Comparison of ENCODE assay signal across 24 cellular contexts in the genomic region with DNA sequence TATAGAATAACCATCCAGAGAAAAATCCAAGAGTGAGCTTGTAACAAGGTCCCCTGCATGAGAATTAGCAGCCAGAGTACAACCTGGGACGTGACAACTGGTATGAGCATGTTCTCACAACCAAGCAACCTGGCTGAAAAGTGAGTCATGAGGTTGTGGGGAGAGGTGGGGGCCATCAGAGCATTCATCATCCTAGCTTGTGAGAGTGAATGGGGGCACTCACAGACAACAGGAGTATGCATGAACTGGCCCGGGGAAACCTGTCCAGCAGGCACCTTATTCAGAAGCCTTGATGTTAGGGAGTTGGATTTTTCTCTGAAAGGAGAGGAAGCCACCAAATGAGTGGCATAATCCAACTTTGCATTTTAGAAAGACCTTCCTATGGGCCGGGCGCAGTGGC.
DNase-seq lines count a peak whose midpoint lies in the region; ATAC-seq and TF ChIP-seq lines count a peak whose summit lies in the region.
"Had no signal": no experiment of that assay in that cellular context is flagged by ENCODE, and none has a peak within 500 bp of the region (broad histone marks: within the 10 kb centered on the region; RNA-seq: fewer than 3 reads in every experiment).

No MANE protein-coding gene starts in this region.

- H3K4me3 ChIP-seq in WERI-Rb-1 (ENCODE audit: low read depth, low read length) (no peak overlapping the region), coronary artery (no peak overlapping the region)
- H3K4me3 ChIP-seq: adrenal gland, esophagus squamous epithelium, gastrocnemius medialis, psoas muscle, uterus had no signal

- TF ChIP-seq CTCF in WERI-Rb-1 (IDR thresholded peaks at IDR 0.05; ENCODE audit: low read depth, low read length) (no peak), coronary artery (IDR thresholded peaks at IDR 0.05) (no peak)

- ATAC-seq in HG02798 (IDR thresholded peaks at IDR 0.05; ENCODE audit: poor library complexity, unreplicated experiment) (no peak), GM19397 (IDR thresholded peaks at IDR 0.05; ENCODE audit: unreplicated experiment) (no peak)
- ATAC-seq: activated CD8-positive, alpha-beta memory T cell treated with anti-CD3 and anti-CD28 coated beads, Interleukin-2, amount 10 ng/mL, durations not matched to agents 7 days and 5 days; activated T-cell treated with anti-CD3 and anti-CD28 coated beads, Interleukin-2, amount 50 U/mL, for 72 hours; gastrocnemius medialis; psoas muscle had no signal

- H3K36me3 ChIP-seq in WERI-Rb-1: no peaks in the 10 kb centered on the region
- H3K36me3 ChIP-seq: adrenal gland, esophagus squamous epithelium, gastrocnemius medialis, uterus had no signal

- no peaks in the 10 kb centered on the region for H3K9me3 ChIP-seq in WERI-Rb-1 (ENCODE audit: severe bottlenecking)
- H3K9me3 ChIP-seq: adrenal gland, esophagus squamous epithelium, gastrocnemius medialis, psoas muscle, uterus had no signal

- DNase-seq in A172 (ENCODE audit: low spot score) (peak; percentile 31), HT1080 (ENCODE audit: low read depth) (peak; percentile 41), WERI-Rb-1 (peak; percentile 23), kidney glomerular epithelial cell (lab: John Stamatoyannopoulos, UW) (peak; percentile 55), coronary artery (ENCODE audit: low spot score) (no peak), SIG-M5 (lab: John Stamatoyannopoulos, UW) (no peak)
- DNase-seq: activated CD4-positive, alpha-beta T cell treated with anti-CD3 and anti-CD28 coated beads, Interleukin-2, amount 50 U/mL, for 1 hour; activated CD8-positive, alpha-beta memory T cell treated with anti-CD3 and anti-CD28 coated beads, Interleukin-2, amount 10 ng/mL, durations not matched to agents 7 days and 5 days; activated naive CD4-positive, alpha-beta T cell treated with Interleukin-2 at 50 U/mL for 16 hours; activated T-cell treated with anti-CD3 and anti-CD28 coated beads, Interleukin-2, amount 50 U/mL, for 72 hours; C1 segment of cervical spinal cord; effector memory CD4-positive, alpha-beta T cell; esophagus squamous epithelium; gastrocnemius medialis; HCEC 1CT; IMR-90; kidney; NCI-H2029 treated with DMSO at 0.1 percent for 48 hours; NCI-H446; psoas muscle; uterus had no signal

- no peak overlapping the region for H3K27ac ChIP-seq in WERI-Rb-1
- H3K27ac ChIP-seq in coronary artery: no peak overlapping the region
- H3K27ac ChIP-seq: adrenal gland, esophagus squamous epithelium, gastrocnemius medialis, psoas muscle, uterus had no signal

- no peaks in the 10 kb centered on the region for H3K27me3 ChIP-seq in WERI-Rb-1 (ENCODE audit: insufficient read depth, low read depth, severe bottlenecking)
- H3K27me3 ChIP-seq: adrenal gland, esophagus squamous epithelium, gastrocnemius medialis, uterus had no signal

Comparison
In these comparisons a context has a peak if more than half of its experiments do, and no peak if none do; other contexts are left out.
1. DNase-seq: peak in A172 (single experiment), HT1080 (single experiment), WERI-Rb-1 (single experiment) and kidney glomerular epithelial cell (single experiment); none in coronary artery (single experiment) and SIG-M5 (single experiment).